Comparison of ENCODE assay signal across 11 cellular contexts in the genomic region with DNA sequence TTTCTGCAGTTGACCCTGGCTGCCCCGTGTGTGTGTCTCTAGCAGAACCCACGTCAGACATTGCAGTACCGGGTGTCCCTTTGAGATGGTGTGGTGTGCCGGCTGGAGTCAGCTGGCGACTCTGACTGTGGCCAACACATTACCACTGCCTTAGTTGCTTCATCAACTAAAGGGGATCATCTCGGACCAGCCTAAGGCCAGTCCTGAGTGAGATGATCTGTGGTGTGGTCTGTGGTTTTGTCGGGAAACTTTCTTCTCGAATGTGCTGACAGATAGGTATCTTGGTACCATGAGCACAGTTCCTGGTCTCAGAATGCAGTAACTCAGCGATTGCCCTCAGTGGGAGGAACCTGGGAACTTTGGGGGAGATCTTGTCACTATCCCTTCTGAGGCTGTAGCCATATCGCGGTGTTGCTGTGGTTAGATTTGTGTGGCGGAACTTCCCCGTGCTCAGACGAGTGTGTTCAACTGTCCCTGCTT. TPM values are rescaled to one million over a fixed set of nuclear protein-coding genes. Genes with fewer than 3 reads are reported as not detected.
DNase-seq lines count a peak whose midpoint lies in the region; ATAC-seq lines count a peak whose summit lies in the region.
"Had no signal": no experiment of that assay in that cellular context is flagged by ENCODE, and none has a peak within 500 bp of the region (broad histone marks: within the 10 kb centered on the region; RNA-seq: fewer than 3 reads in every experiment).

No MANE protein-coding gene starts in this region.

- H3K36me3 Mint-ChIP-seq in activated T-helper 2 cell treated with anti-CD3 and anti-CD28 coated beads, Interferon-gamma antibody, Interleukin-2, Interleukin-4, amounts not matched to agents 10 μg/mL and 5 μg/mL and 100 μg/mL, durations not matched to agents 14 hours and 24 hours and 36 hours (ENCODE audit: low read depth): peaks cover 57% of the 10 kb centered on the region

- no peaks in the 10 kb centered on the region for H3K9me3 Mint-ChIP-seq in activated T-helper 2 cell treated with anti-CD3 and anti-CD28 coated beads, Interferon-gamma antibody, Interleukin-2, Interleukin-4, amounts not matched to agents 10 μg/mL and 5 μg/mL and 100 μg/mL, durations not matched to agents 14 hours and 24 hours and 36 hours

- peak overlapping the region; percentile 2 for H3K4me3 Mint-ChIP-seq in activated T-helper 2 cell treated with anti-CD3 and anti-CD28 coated beads, Interferon-gamma antibody, Interleukin-2, Interleukin-4, amounts not matched to agents 10 μg/mL and 5 μg/mL and 100 μg/mL, durations not matched to agents 14 hours and 24 hours and 36 hours (ENCODE audit: low read depth)

- H3K27ac ChIP-seq in BLaER1 (peak overlapping the region; percentile 78), KOPT-K1 (ENCODE audit: low read depth, low read length, poor library complexity, severe bottlenecking) (peak overlapping the region; percentile 71)
- H3K27ac ChIP-seq: C4-2B had no signal

- H3K27me3 Mint-ChIP-seq in activated T-helper 2 cell treated with anti-CD3 and anti-CD28 coated beads, Interferon-gamma antibody, Interleukin-2, Interleukin-4, amounts not matched to agents 10 μg/mL and 5 μg/mL and 100 μg/mL, durations not matched to agents 14 hours and 24 hours and 36 hours (ENCODE audit: low read depth): no peaks in the 10 kb centered on the region

- H3K9ac ChIP-seq in BLaER1: peak overlapping the region; percentile 36; the same call in 1 of the 2 replicates

- DNase-seq in activated T-helper 2 cell treated with anti-CD3 and anti-CD28 coated beads, Interferon-gamma antibody, Interleukin-2, Interleukin-4, amounts not matched to agents 10 μg/mL and 5 μg/mL and 100 μg/mL, durations not matched to agents 14 hours and 24 hours and 36 hours (ENCODE audit: low spot score): no peak
- DNase-seq in midbrain (lab: John Stamatoyannopoulos, UW) (peak; percentile 22), HAP-1 (ENCODE audit: low spot score in 2 of 2) (no peak), DMS53 treated with DMSO at 0.1 percent for 48 hours (lab: John Stamatoyannopoulos, UW; ENCODE audit: unreplicated experiment) (no peak)
- DNase-seq: NCI-H82, T-helper 9 cell had no signal

- ATAC-seq in esophagus mucosa (no peak), HG02678 (IDR thresholded peaks at IDR 0.05; ENCODE audit: unreplicated experiment) (no peak)

- intact Hi-C loops in activated T-helper 2 cell treated with anti-CD3 and anti-CD28 coated beads, Interferon-gamma antibody, Interleukin-2, Interleukin-4, amounts not matched to agents 10 μg/mL and 5 μg/mL and 100 μg/mL, durations not matched to agents 14 hours and 24 hours and 36 hours (cut with micrococcal nuclease): loop anchor here (1.0 to 5.0 kb wide), 3 partner anchors 21 to 62 kb away; no protein-coding TSS in a partner anchor

- H3K4me1 ChIP-seq in BLaER1: peaks cover 99% of the 10 kb centered on the region
- H3K4me1 ChIP-seq in HAP-1: no peaks in the 10 kb centered on the region

- peaks cover 41% of the 10 kb centered on the region for H3K4me1 Mint-ChIP-seq in activated T-helper 2 cell treated with anti-CD3 and anti-CD28 coated beads, Interferon-gamma antibody, Interleukin-2, Interleukin-4, amounts not matched to agents 10 μg/mL and 5 μg/mL and 100 μg/mL, durations not matched to agents 14 hours and 24 hours and 36 hours (ENCODE audit: low read depth)

- in situ Hi-C loops in HAP-1 (cut with MboI; ENCODE audit: low sequenced_read_pairs): no loop called here

- H4K20me1 ChIP-seq in BLaER1: peaks cover 100% of the 10 kb centered on the region

- no peaks in the 10 kb centered on the region for H3K9me3 ChIP-seq in BLaER1
- H3K9me3 ChIP-seq in KOPT-K1 (ENCODE audit: insufficient read depth, low read length, poor library complexity, severe bottlenecking): no peaks in the 10 kb centered on the region
- no peaks in the 10 kb centered on the region for H3K9me3 ChIP-seq in HAP-1

- peaks cover 72% of the 10 kb centered on the region for H3K36me3 ChIP-seq in BLaER1
- H3K36me3 ChIP-seq in KOPT-K1 (ENCODE audit: insufficient read depth, low read length): peaks cover 28% of the 10 kb centered on the region
- H3K36me3 ChIP-seq in HAP-1 (replicated peaks): peaks cover 33% of the 10 kb centered on the region

- peak overlapping the region; percentile 14 for H3K27ac Mint-ChIP-seq in activated T-helper 2 cell treated with anti-CD3 and anti-CD28 coated beads, Interferon-gamma antibody, Interleukin-2, Interleukin-4, amounts not matched to agents 10 μg/mL and 5 μg/mL and 100 μg/mL, durations not matched to agents 14 hours and 24 hours and 36 hours

- H3K4me2 ChIP-seq in BLaER1: peak overlapping the region; percentile 78

- peak overlapping the region; percentile 17; the same call in 1 of the 2 replicates for H3K4me3 ChIP-seq in BLaER1
- no peak overlapping the region for H3K4me3 ChIP-seq in HAP-1

- H3K27me3 ChIP-seq in BLaER1: no peaks in the 10 kb centered on the region
- no peaks in the 10 kb centered on the region for H3K27me3 ChIP-seq in HAP-1 (ENCODE audit: low read depth)

RNA-seq across cellular contexts. Expression of a gene that starts 15.8 kb away (rescaled TPM):
- 34.9 and 35.1 TPM in 2 replicates for total RNA-seq in activated T-helper 2 cell treated with anti-CD3 and anti-CD28 coated beads, Interferon-gamma antibody, Interleukin-2, Interleukin-4, amounts not matched to agents 10 μg/mL and 5 μg/mL and 100 μg/mL, durations not matched to agents 14 hours and 24 hours and 36 hours
- 48.1 TPM for total RNA-seq in esophagus mucosa
